ENCODE assay signal across 8 cellular contexts in genomic region chr11:70202898-70203748, GRCh38. TPM values are rescaled to one million over a fixed set of nuclear protein-coding genes. Genes with fewer than 3 reads are reported as not detected.
DNase-seq lines count a peak whose midpoint lies in the region; ATAC-seq and TF ChIP-seq lines count a peak whose summit lies in the region.

Gene FADD (plus strand): TSS chr11:70203296. CDS start chr11:70203460, 164 bp downstream.

- peak; percentile 48 for ATAC-seq in GM18870 (IDR thresholded peaks at IDR 0.05; ENCODE audit: unreplicated experiment)
- peak; percentile 66 for ATAC-seq in HG03139 (IDR thresholded peaks at IDR 0.05; ENCODE audit: unreplicated experiment)

- H3K27me3 ChIP-seq in kidney epithelial cell (ENCODE audit: control insufficient read depth, insufficient read depth, low read length) = peaks cover 5% of the 10 kb centered on the region

- H3K36me3 ChIP-seq in kidney epithelial cell (ENCODE audit: control insufficient read depth, insufficient read depth, low read length) = peaks cover 4% of the 10 kb centered on the region

- DNase-seq in AG04449 (ENCODE audit: low read depth, low spot score) = peak; percentile 41
- DNase-seq in NCI-H446 (lab: John Stamatoyannopoulos, UW) = peak; percentile 80 to 96
- DNase-seq in activated CD4-positive, CD25-positive, alpha-beta regulatory T cell treated with anti-CD3 and anti-CD28 coated beads, Interleukin-2, amount 50 U/mL, for 72 hours = peak; percentile 86
- peak; percentile 92 for DNase-seq in cerebellar cortex (ENCODE audit: low spot score)
- DNase-seq in kidney epithelial cell (ENCODE audit: low read depth) = peak; percentile 69
- DNase-seq in stimulated activated CD4-positive, alpha-beta T cell treated with anti-CD3 and anti-CD28 coated beads, Interleukin-15, amount 100 ng/mL, for 24 hours = peak; percentile 92

- TF ChIP-seq CTCF in AG04449 (IDR thresholded peaks at IDR 0.05; ENCODE audit: insufficient read depth, low read length, missing control alignments) (no peak), kidney epithelial cell (IDR thresholded peaks at IDR 0.05; ENCODE audit: insufficient read depth, low read length, poor library complexity, severe bottlenecking) (no peak)

- peak within 1 kb of the TSS; percentile 99 for H3K4me3 ChIP-seq in AG04449 (ENCODE audit: low read depth, low read length)
- peak within 1 kb of the TSS; percentile 97 for H3K4me3 ChIP-seq in kidney epithelial cell (ENCODE audit: low read depth, low read length)

- POLR2A ChIA-PET in AG04449 (lab: Yijun Ruan, JAX) = no interaction called here

- CTCF ChIA-PET in AG04449 (lab: Yijun Ruan, JAX) = interaction anchor here (2.4 to 11.3 kb wide), 2 partner anchors 11 to 292 kb away, joined by 6 to 200 read pairs; no protein-coding TSS in a partner anchor

RNA-seq across cellular contexts. Expression of gene FADD, which starts in this region (rescaled TPM):
- 50.2 and 51.5 TPM in 2 replicates for total RNA-seq in kidney epithelial cell

Comparison
In these comparisons a context has a peak if more than half of its experiments do, and no peak if none do; other contexts are left out.
1. Peak in every context shown above with its lines: DNase-seq, ATAC-seq and H3K4me3 ChIP-seq.
2. DNase-seq: peak in every context shown above with its lines; median percentile 92 in cerebellar cortex; 92 in stimulated activated CD4-positive, alpha-beta T cell treated with anti-CD3 and anti-CD28 coated beads, Interleukin-15, amount 100 ng/mL, for 24 hours; 88 in NCI-H446; 86 in activated CD4-positive, CD25-positive, alpha-beta regulatory T cell treated with anti-CD3 and anti-CD28 coated beads, Interleukin-2, amount 50 U/mL, for 72 hours; 69 in kidney epithelial cell; 41 in AG04449.